Comparison of ENCODE assay signal across 8 cellular contexts in genomic region chr11:67382481-67383136, GRCh38. TPM values are rescaled to one million over a fixed set of nuclear protein-coding genes. Genes with fewer than 3 reads are reported as not detected.
DNase-seq lines count a peak whose midpoint lies in the region; ATAC-seq and TF ChIP-seq lines count a peak whose summit lies in the region.

No MANE protein-coding gene starts in this region.

- H3K27me3 Mint-ChIP-seq in nephron (ENCODE audit: low read depth): peaks cover 16% of the 10 kb centered on the region

- H3K4me3 Mint-ChIP-seq in nephron: no peak overlapping the region

- no peak overlapping the region for H3K27ac ChIP-seq in esophagus muscularis mucosa (replicated peaks in 1 of 4)

- intact Hi-C loops in esophagus muscularis mucosa (cut with DNase I): loop anchor here (2.0 to 5.0 kb wide), 3 partner anchors 26 to 120 kb away; no protein-coding TSS in a partner anchor

- H3K9me3 Mint-ChIP-seq in nephron: no peaks in the 10 kb centered on the region

- ATAC-seq in stimulated activated naive CD8-positive, alpha-beta T cell treated with anti-CD3 and anti-CD28 coated beads, Interleukin-15, Interleukin-2, amounts not matched to agents 100 U/mL and 50 U/mL, for 24 hours: peak; percentile 89
- no peak for ATAC-seq in HG02610 (IDR thresholded peaks at IDR 0.05; ENCODE audit: unreplicated experiment)

- H3K36me3 ChIP-seq in esophagus muscularis mucosa: no peaks in the 10 kb centered on the region

- H3K36me3 Mint-ChIP-seq in nephron (ENCODE audit: low read depth): no peaks in the 10 kb centered on the region

- TF ChIP-seq EP300 in esophagus muscularis mucosa (IDR thresholded peaks at IDR 0.05): no peak

- peaks cover 3 to 35% (median 17%) of the 10 kb centered on the region in 4 donors for H3K4me1 ChIP-seq in esophagus muscularis mucosa

- H3K9me3 ChIP-seq in esophagus muscularis mucosa: no peaks in the 10 kb centered on the region

- H3K4me1 Mint-ChIP-seq in nephron: peaks cover 15% of the 10 kb centered on the region

- TF ChIP-seq CTCF in esophagus muscularis mucosa (IDR thresholded peaks at IDR 0.05) (peak; percentile 95 to 100 (median 99)), nephron (IDR thresholded peaks at IDR 0.05; ENCODE audit: unreplicated experiment in 3 of 3) (peak; percentile 94 to 98 (median 97))

- H3K27ac Mint-ChIP-seq in nephron: peak overlapping the region in 2 of 3 experiments; percentile 4 to 12

- WGBS in esophagus muscularis mucosa: 40% methylated on average over 8 of the region's 12 CpGs

- no peak for TF ChIP-seq POLR2A in esophagus muscularis mucosa (IDR thresholded peaks at IDR 0.05; ENCODE audit: low read depth)

- DNase-seq in GDM1 (lab: John Stamatoyannopoulos, UW): peak; percentile 77
- DNase-seq in HT-29 (ENCODE audit: low spot score): peak; percentile 97
- DNase-seq in OCI-M2 (lab: John Stamatoyannopoulos, UW; ENCODE audit: unreplicated experiment): peak; percentile 61
- DNase-seq in activated T-cell treated with anti-CD3 and anti-CD28 coated beads, Interleukin-2, amount 50 U/mL, for 1 hour: peak; percentile 87
- no peak for DNase-seq in esophagus muscularis mucosa (ENCODE audit: extremely low spot score)
- peak; percentile 87 for DNase-seq in stimulated activated naive CD8-positive, alpha-beta T cell treated with anti-CD3 and anti-CD28 coated beads, Interleukin-15, Interleukin-2, amounts not matched to agents 100 U/mL and 50 U/mL, for 24 hours

- no peaks in the 10 kb centered on the region for H3K27me3 ChIP-seq in esophagus muscularis mucosa

- H3K4me3 ChIP-seq in esophagus muscularis mucosa: no peak overlapping the region

RNA-seq across cellular contexts. Expression of gene RAD9A, which starts 9.2 kb away (rescaled TPM):
- total RNA-seq in HT-29 (2014; rRNA removed; shearing (Covaris generic)): 35.2 and 38.4 TPM in 2 replicates
- 10 to 100 TPM; 10.7 to 16.7 (median 12.7) TPM for total RNA-seq in esophagus muscularis mucosa

RNA-seq across cellular contexts. Expression of gene CLCF1, which starts 9.2 kb away (rescaled TPM):
- 25.5 and 29.7 TPM in 2 replicates for total RNA-seq in HT-29 (2014; rRNA removed; shearing (Covaris generic))
- total RNA-seq in esophagus muscularis mucosa: 10 to 100 TPM in 3 of 4 donors, 1 to 10 TPM in 1; 8.3 to 28.3 (median 11.8) TPM

RNA-seq across cellular contexts. Expression of gene PPP1CA, which starts 19.0 kb away (rescaled TPM):
- total RNA-seq in HT-29 (2014; rRNA removed; shearing (Covaris generic)): 610 and 631 TPM in 2 replicates
- 10 to 100 TPM; 56.9 to 87.3 (median 78.7) TPM for total RNA-seq in esophagus muscularis mucosa

RNA-seq across cellular contexts. Expression of gene TBC1D10C, which starts 21.3 kb away (rescaled TPM):
- 0.15 TPM in 1 of 2 replicates, not detected in the other for total RNA-seq in HT-29 (2014; rRNA removed; shearing (Covaris generic))
- 1 to 10 TPM in 3 of 4 donors, under 1 TPM in 1; 0.57 to 2.8 (median 1.2) TPM for total RNA-seq in esophagus muscularis mucosa

RNA-seq across cellular contexts. Expression of gene POLD4, which starts 29.3 kb away (rescaled TPM):
- 137 and 138 TPM in 2 replicates for total RNA-seq in HT-29 (2014; rRNA removed; shearing (Covaris generic))
- total RNA-seq in esophagus muscularis mucosa: 100 to 1,000 TPM in 1 of 4 donors, 10 to 100 TPM in 3; 77.2 to 106 (median 83.1) TPM
